In the genomic region with DNA sequence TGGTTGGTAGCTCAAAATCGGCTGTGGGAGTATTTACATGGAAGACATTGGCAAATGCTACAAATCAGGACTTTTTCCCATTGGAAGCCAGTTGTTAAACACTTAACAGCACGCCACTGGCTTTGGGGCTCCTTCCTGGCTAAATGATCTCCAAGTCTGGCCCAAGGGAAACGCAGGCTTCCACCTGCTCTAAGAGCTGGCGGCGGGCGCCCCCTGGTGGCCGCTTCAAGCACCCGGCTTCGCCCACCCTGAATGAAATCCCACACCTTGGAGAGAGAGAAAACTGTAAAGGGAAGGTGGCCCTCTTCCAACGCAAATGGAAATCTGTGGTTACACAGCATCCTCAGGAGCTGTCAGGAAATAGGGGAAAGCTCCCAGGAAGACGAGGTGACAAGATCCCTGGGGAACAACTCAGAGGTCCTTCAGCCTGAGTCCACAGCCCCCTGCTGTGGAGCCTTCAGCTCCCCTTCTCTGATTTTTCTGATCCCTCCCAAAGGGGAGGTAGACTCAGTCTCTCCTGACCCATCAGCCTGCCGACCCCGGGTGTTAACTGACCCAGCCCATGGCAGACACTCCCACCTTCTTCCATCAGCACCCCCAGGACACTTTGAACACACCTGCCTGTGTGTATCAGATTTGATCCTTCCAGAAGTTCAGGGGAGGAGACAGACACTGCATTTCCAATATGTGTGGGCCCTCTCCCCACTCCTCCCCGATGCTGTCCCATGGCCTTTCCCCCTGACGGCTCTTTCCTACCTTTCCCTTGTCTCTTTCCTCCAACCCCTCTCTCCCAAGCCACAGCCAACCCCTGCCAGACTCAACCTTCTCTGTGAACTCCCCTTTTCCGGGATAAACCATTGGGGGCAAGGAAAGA, we compare ENCODE assay signal across 7 cellular contexts. TPM values are rescaled to one million over a fixed set of nuclear protein-coding genes. Genes with fewer than 3 reads are reported as not detected.
DNase-seq lines count a peak whose midpoint lies in the region; ATAC-seq, FAIRE-seq and TF ChIP-seq lines count a peak whose summit lies in the region.

No MANE protein-coding gene starts in this region.

- no peaks in the 10 kb centered on the region for H3K27me3 ChIP-seq in layer of hippocampus (ENCODE audit: control insufficient read depth, insufficient read depth, low read length)

- DNase-seq in GM12892 (ENCODE audit: insufficient read length) = peak; percentile 74
- peak; percentile 42 for DNase-seq in NCI-H446 treated with DMSO at 0.1 percent for 48 hours (lab: John Stamatoyannopoulos, UW)
- peak; percentile 83 for DNase-seq in activated CD4-positive, CD25-positive, alpha-beta regulatory T cell treated with anti-CD3 and anti-CD28 coated beads, Interleukin-2, amount 50 U/mL, for 72 hours
- DNase-seq in cerebellar cortex (ENCODE audit: low spot score) = peak; percentile 85
- DNase-seq in stimulated activated CD4-positive, alpha-beta T cell treated with anti-CD3 and anti-CD28 coated beads, Interleukin-4, amount 100 ng/mL, for 1 hour = peak; percentile 79

- H3K27ac ChIP-seq in layer of hippocampus (ENCODE audit: low read depth, low read length) = peak overlapping the region; percentile 16

- FAIRE-seq in GM12892 (lab: Jason Lieb, UNC) = peak; percentile 89

- ATAC-seq in HG03280 (IDR thresholded peaks at IDR 0.05; ENCODE audit: unreplicated experiment) = peak; percentile 43

- no peak for TF ChIP-seq POLR2A in GM12892 (IDR thresholded peaks at IDR 0.05; ENCODE audit: low read depth, low read length)

RNA-seq across cellular contexts. Expression of a gene that starts 15.4 kb away (rescaled TPM):
- 18.3 TPM for polyA plus RNA-seq in GM12892 (2012; ENCODE audit: missing spikeins)

RNA-seq across cellular contexts. Expression of a gene that starts 20.4 kb away (rescaled TPM):
- 0.23 TPM for polyA plus RNA-seq in GM12892 (2012; ENCODE audit: missing spikeins)

RNA-seq across cellular contexts. Expression of a gene that starts 55.9 kb away (rescaled TPM):
- 136 TPM for polyA plus RNA-seq in GM12892 (2012; ENCODE audit: missing spikeins)

RNA-seq across cellular contexts. Expression of a gene that starts 57.3 kb away (rescaled TPM):
- polyA plus RNA-seq in GM12892 (2012; ENCODE audit: missing spikeins) = 36.3 TPM

Comparison
In these comparisons a context has a peak if more than half of its experiments do, and no peak if none do; other contexts are left out.
1. Peak in every context shown above with its lines: DNase-seq, ATAC-seq and H3K27ac ChIP-seq.